14 cellular contexts compared by ENCODE assay signal in the genomic region with DNA sequence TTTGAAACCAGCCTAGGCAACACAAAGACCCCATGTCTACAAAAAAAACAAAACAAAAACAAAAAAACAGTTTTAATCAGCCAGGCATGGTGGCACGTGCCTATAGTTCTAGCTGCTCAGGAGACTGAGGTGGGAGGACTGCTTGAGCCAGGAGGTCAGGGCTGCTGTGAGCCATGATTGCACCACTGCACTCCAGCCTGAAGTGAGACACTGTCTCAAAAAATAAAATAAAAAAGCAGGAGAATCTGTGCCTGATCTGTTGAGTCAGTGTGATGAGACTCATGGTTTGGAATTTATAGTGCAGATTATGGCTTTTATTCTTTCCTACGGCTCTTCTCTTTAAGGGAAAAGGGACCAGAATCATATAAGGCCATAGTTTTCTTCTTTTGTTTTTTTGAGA. TPM values are rescaled to one million over a fixed set of nuclear protein-coding genes. Genes with fewer than 3 reads are reported as not detected.
DNase-seq lines count a peak whose midpoint lies in the region; ATAC-seq and TF ChIP-seq lines count a peak whose summit lies in the region.
"Had no signal": no experiment of that assay in that cellular context is flagged by ENCODE, and none has a peak within 500 bp of the region (broad histone marks: within the 10 kb centered on the region; RNA-seq: fewer than 3 reads in every experiment).

No MANE protein-coding gene starts in this region.

- H3K9ac ChIP-seq in colonic mucosa (ENCODE audit: low read depth in 2 of 2, low read length in 2 of 2), result no peak overlapping the region

- no peak overlapping the region for H3K4me3 Mint-ChIP-seq in chondrocyte (ENCODE audit: unreplicated experiment)
- H3K4me3 Mint-ChIP-seq: activated CD4-positive, alpha-beta memory T cell treated with anti-CD3 and anti-CD28 coated beads for 36 hours; activated T-cell treated with anti-CD3 and anti-CD28 coated beads, Interleukin-2, amount 50 U/mL, for 72 hours had no signal

- no peaks in the 10 kb centered on the region for H3K4me1 ChIP-seq in transverse colon
- no peaks in the 10 kb centered on the region for H3K4me1 ChIP-seq in colonic mucosa

- H3K4me3 ChIP-seq in AG10803 (ENCODE audit: low read length) (no peak overlapping the region), MG63 (no peak overlapping the region), transverse colon (no peak overlapping the region), colonic mucosa (no peak overlapping the region)
- H3K4me3 ChIP-seq: pancreas had no signal

- WGBS in transverse colon (ENCODE audit: low coverage in 1 of 2), 2 donors, result 86 to 95% methylated on average over 2 of the region's 2 CpGs

- H3K27me3 ChIP-seq in MG63 (no peaks in the 10 kb centered on the region), transverse colon (no peaks in the 10 kb centered on the region), colonic mucosa (no peaks in the 10 kb centered on the region)
- H3K27me3 ChIP-seq: pancreas had no signal

- H3K27ac ChIP-seq in transverse colon (no peak overlapping the region), colonic mucosa (no peak overlapping the region)
- H3K27ac ChIP-seq: pancreas had no signal

- in situ Hi-C loops in transverse colon (cut with MboI; ENCODE audit: low pct_ligation_motif_present in 1 of 4, low pct_unique_long_range_greater_than_20kb in 1 of 4, low sequenced_read_pairs in 3 of 4), result no loop called here

- H3K9me3 ChIP-seq in MG63 (no peaks in the 10 kb centered on the region), transverse colon (no peaks in the 10 kb centered on the region), colonic mucosa (no peaks in the 10 kb centered on the region)
- H3K9me3 ChIP-seq: pancreas had no signal

- no peak for TF ChIP-seq POLR2A in transverse colon (IDR thresholded peaks at IDR 0.05)

- peaks cover 4% of the 10 kb centered on the region for H3K36me3 Mint-ChIP-seq in chondrocyte (ENCODE audit: low read depth)

- TF ChIP-seq CTCF in AG10803 (conservative IDR thresholded peaks at IDR 0.05; ENCODE audit: low read length) (no peak), chondrocyte (IDR thresholded peaks at IDR 0.05) (no peak), transverse colon (IDR thresholded peaks at IDR 0.05) (no peak), colonic mucosa (IDR thresholded peaks at IDR 0.05) (no peak)

- no peaks in the 10 kb centered on the region for H3K27me3 Mint-ChIP-seq in chondrocyte (ENCODE audit: low read depth)
- H3K27me3 Mint-ChIP-seq: activated CD4-positive, alpha-beta memory T cell treated with anti-CD3 and anti-CD28 coated beads for 36 hours had no signal

- H3K9me3 Mint-ChIP-seq in chondrocyte (ENCODE audit: low read depth), result no peaks in the 10 kb centered on the region
- H3K9me3 Mint-ChIP-seq: activated CD4-positive, alpha-beta memory T cell treated with anti-CD3 and anti-CD28 coated beads for 36 hours; activated T-cell treated with anti-CD3 and anti-CD28 coated beads, Interleukin-2, amount 50 U/mL, for 72 hours had no signal

- DNase-seq in AG10803 (ENCODE audit: low read depth) (peak; percentile 73), MG63 (peak; percentile 55), chondrocyte (ENCODE audit: low spot score) (no peak), kidney tubule cell (ENCODE audit: low spot score) (peak; percentile 58), transverse colon (no peak), colonic mucosa (no peak)
- DNase-seq: activated CD4-positive, alpha-beta memory T cell treated with anti-CD3 and anti-CD28 coated beads for 36 hours; activated T-cell treated with anti-CD3 and anti-CD28 coated beads, Interleukin-2, amount 50 U/mL, for 72 hours; DMS79; NCI-H1092; pancreas; stimulated activated CD4-positive, alpha-beta T cell treated with anti-CD3 and anti-CD28 coated beads, Interleukin-12 subunit alpha, Interleukin-12 subunit beta, amount 100 ng/mL, for 4 hours had no signal

- peak overlapping the region; percentile 79 for H3K27ac Mint-ChIP-seq in chondrocyte (ENCODE audit: unreplicated experiment)
- H3K27ac Mint-ChIP-seq: activated CD4-positive, alpha-beta memory T cell treated with anti-CD3 and anti-CD28 coated beads for 36 hours; activated T-cell treated with anti-CD3 and anti-CD28 coated beads, Interleukin-2, amount 50 U/mL, for 72 hours had no signal

- intact Hi-C loops in transverse colon (cut with DNase I; ENCODE audit: low total_unique reads), result no loop called here
- intact Hi-C loops in colonic mucosa (cut with DNase I), result no loop called here

- peaks cover 9% of the 10 kb centered on the region for H3K4me1 Mint-ChIP-seq in chondrocyte (ENCODE audit: low read depth)

- ATAC-seq in GM19035 (IDR thresholded peaks at IDR 0.05; ENCODE audit: unreplicated experiment) (no peak), HG03469 (IDR thresholded peaks at IDR 0.05; ENCODE audit: unreplicated experiment) (no peak)
- ATAC-seq: activated T-cell treated with anti-CD3 and anti-CD28 coated beads, Interleukin-2, amount 50 U/mL, for 72 hours had no signal

- H3K36me3 ChIP-seq in MG63 (peaks cover 4% of the 10 kb centered on the region), transverse colon (no peaks in the 10 kb centered on the region), colonic mucosa (no peaks in the 10 kb centered on the region)
- H3K36me3 ChIP-seq: pancreas had no signal

- no peak for TF ChIP-seq EP300 in transverse colon (IDR thresholded peaks at IDR 0.05; ENCODE audit: low read depth)

RNA-seq across cellular contexts. Expression of a gene that starts 16.5 kb away (rescaled TPM):
- total RNA-seq in MG63 (2014; rRNA removed; shearing (Covaris generic); ENCODE audit: low replicate concordance), result 28.4 and 41.5 TPM in 2 replicates
- total RNA-seq in chondrocyte, result 9.3 to 12.3 TPM (median 10.7 TPM) in 3 replicates
- 10 to 100 TPM; 16.8 to 35.4 (median 19.2) TPM for total RNA-seq in transverse colon
- total RNA-seq in colonic mucosa, result 10 to 100 TPM; 15.2 to 18.1 TPM

RNA-seq across cellular contexts. Expression of a gene that starts 35.0 kb away (rescaled TPM):
- 0.07 and 0.25 TPM in 2 replicates for total RNA-seq in MG63 (2014; rRNA removed; shearing (Covaris generic); ENCODE audit: low replicate concordance)
- total RNA-seq in chondrocyte (0.29 to 0.62 TPM (median 0.47 TPM) in 3 replicates), transverse colon (10 to 100 TPM; 14.2 to 27.3 (median 15.8) TPM), colonic mucosa (10 to 100 TPM; 16.4 to 17.0 TPM)

Comparison
In these comparisons a context has a peak if more than half of its experiments do, and no peak if none do; other contexts are left out.
1. DNase-seq: peak in AG10803 (single experiment), MG63 (single experiment) and kidney tubule cell (single experiment); none in chondrocyte (single experiment), transverse colon (single experiment) and colonic mucosa (single experiment).